ENCODE assay signal across 9 cellular contexts in the genomic region with DNA sequence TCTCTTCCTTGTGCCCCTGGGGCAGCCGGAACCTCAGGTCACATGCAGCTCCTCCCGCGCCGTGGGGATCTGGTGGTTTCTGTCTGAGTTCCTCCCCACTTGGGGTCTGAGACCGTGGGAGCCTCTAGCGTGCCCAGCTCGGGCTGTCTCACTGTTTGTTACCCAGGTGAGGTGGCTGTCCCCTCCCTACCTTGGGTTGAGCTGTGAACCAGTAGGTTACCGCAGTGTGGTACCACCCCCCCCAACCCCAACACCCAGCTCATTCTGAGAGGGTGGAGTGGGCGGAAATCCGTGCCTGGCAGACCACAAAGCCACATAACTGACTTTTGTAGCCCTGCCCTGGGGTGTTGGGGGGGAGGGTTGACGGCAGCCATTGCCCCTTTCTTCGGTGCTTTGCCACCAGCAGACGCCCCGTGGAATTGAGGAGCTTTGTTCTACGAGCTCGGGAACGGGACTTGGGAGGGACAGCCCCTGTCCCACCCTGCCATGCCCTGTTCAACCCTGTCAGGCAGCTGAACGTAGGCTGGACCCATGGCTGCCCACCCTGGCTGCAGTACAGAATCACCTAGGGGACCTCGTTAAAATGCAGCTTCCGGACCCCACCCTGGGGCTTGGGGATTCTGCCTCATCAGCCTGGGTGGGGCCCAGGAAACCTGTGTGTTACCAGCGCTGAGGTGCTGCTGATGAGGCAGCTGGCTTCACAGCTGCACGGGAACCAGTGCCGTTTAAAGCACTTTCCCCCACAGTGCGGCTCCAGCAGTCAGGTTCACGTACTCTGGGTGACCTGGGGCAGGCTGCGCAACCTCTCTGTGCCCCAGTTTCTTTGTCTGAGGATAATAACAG. TPM values are rescaled to one million over a fixed set of nuclear protein-coding genes. Genes with fewer than 3 reads are reported as not detected.
DNase-seq lines count a peak whose midpoint lies in the region; ATAC-seq and TF ChIP-seq lines count a peak whose summit lies in the region.
"Had no signal": no experiment of that assay in that cellular context is flagged by ENCODE, and none has a peak within 500 bp of the region (broad histone marks: within the 10 kb centered on the region; RNA-seq: fewer than 3 reads in every experiment).

No MANE protein-coding gene starts in this region.

- 22 to 43% methylated on average over 26 of the region's 26 CpGs for WGBS in lung, 2 donors

- no peaks in the 10 kb centered on the region for H3K4me1 ChIP-seq in lung (ENCODE audit: control insufficient read depth in 2 of 2, insufficient read depth in 2 of 2, low read length in 2 of 2)

- H3K27me3 Mint-ChIP-seq in stimulated activated naive CD8-positive, alpha-beta T cell treated with anti-CD3 and anti-CD28 coated beads, Interleukin-15, amount 100 ng/mL, for 72 hours = peaks cover 52% of the 10 kb centered on the region
- H3K27me3 Mint-ChIP-seq in chondrocyte (ENCODE audit: low read depth) = no peaks in the 10 kb centered on the region

- peaks cover 29% of the 10 kb centered on the region for H3K4me1 Mint-ChIP-seq in stimulated activated naive CD8-positive, alpha-beta T cell treated with anti-CD3 and anti-CD28 coated beads, Interleukin-15, amount 100 ng/mL, for 72 hours
- peaks cover 8% of the 10 kb centered on the region for H3K4me1 Mint-ChIP-seq in chondrocyte (ENCODE audit: low read depth)

- H3K4me3 ChIP-seq in lung = no peak overlapping the region

- H3K27me3 ChIP-seq in lung (ENCODE audit: control insufficient read depth, insufficient read depth) = peaks cover 4% of the 10 kb centered on the region

- H3K9me3 Mint-ChIP-seq in stimulated activated naive CD8-positive, alpha-beta T cell treated with anti-CD3 and anti-CD28 coated beads, Interleukin-15, amount 100 ng/mL, for 72 hours = no peaks in the 10 kb centered on the region
- no peaks in the 10 kb centered on the region for H3K9me3 Mint-ChIP-seq in chondrocyte (ENCODE audit: low read depth)

- no peak overlapping the region for H3K27ac Mint-ChIP-seq in stimulated activated naive CD8-positive, alpha-beta T cell treated with anti-CD3 and anti-CD28 coated beads, Interleukin-15, amount 100 ng/mL, for 72 hours
- H3K27ac Mint-ChIP-seq in chondrocyte (ENCODE audit: unreplicated experiment) = no peak overlapping the region

- peak overlapping the region in 1 of 2 donors; percentile 64 for H3K4me3 Mint-ChIP-seq in stimulated activated naive CD8-positive, alpha-beta T cell treated with anti-CD3 and anti-CD28 coated beads, Interleukin-15, amount 100 ng/mL, for 72 hours
- no peak overlapping the region for H3K4me3 Mint-ChIP-seq in chondrocyte (ENCODE audit: unreplicated experiment)

- no peaks in the 10 kb centered on the region for H3K36me3 ChIP-seq in lung (ENCODE audit: control insufficient read depth in 2 of 2, insufficient read depth in 2 of 2, low read length in 2 of 2)

- no peak for TF ChIP-seq CTCF in lung (IDR thresholded peaks at IDR 0.05; ENCODE audit: control extremely low read depth, extremely low read depth)
- TF ChIP-seq CTCF in chondrocyte (IDR thresholded peaks at IDR 0.05) = no peak

- peak; percentile 72 for ATAC-seq in GM18867 (IDR thresholded peaks at IDR 0.05; ENCODE audit: unreplicated experiment)
- peak; percentile 72 for ATAC-seq in lung (ENCODE audit: insufficient read depth, low FRiP score)
- ATAC-seq in stimulated activated naive CD8-positive, alpha-beta T cell treated with anti-CD3 and anti-CD28 coated beads, Interleukin-15, amount 100 ng/mL, for 72 hours = peak; percentile 93
- ATAC-seq: HCT116 had no signal

- no peak overlapping the region for H3K27ac ChIP-seq in lung (ENCODE audit: low read depth in 1 of 2, low read length in 1 of 2)

- H3K36me3 Mint-ChIP-seq in chondrocyte (ENCODE audit: low read depth) = no peaks in the 10 kb centered on the region

- H3K9me3 ChIP-seq in lung (ENCODE audit: control insufficient read depth in 2 of 2, insufficient read depth in 1 of 2, low read length in 1 of 2) = peaks cover 0 to 2% of the 10 kb centered on the region in 2 donors

- DNase-seq in MV-4-11 (lab: John Stamatoyannopoulos, UW) (peak; percentile 77), activated T-cell treated with anti-CD3 and anti-CD28 coated beads for 24 hours (ENCODE audit: low read depth) (peak; percentile 80), lung (ENCODE audit: low spot score) (peak; percentile 44), dermis blood vessel endothelial cell (no peak), NCI-H1048 (lab: John Stamatoyannopoulos, UW) (no peak), chondrocyte (ENCODE audit: low spot score) (no peak)
- peak; percentile 83 to 91 for DNase-seq in stimulated activated naive CD8-positive, alpha-beta T cell treated with anti-CD3 and anti-CD28 coated beads, Interleukin-15, amount 100 ng/mL, for 72 hours

RNA-seq across cellular contexts. Expression of a gene that starts 18.5 kb away (rescaled TPM):
- 10 to 100 TPM in 1 of 2 donors, 1 to 10 TPM in 1; 5.5 to 16.7 TPM for total RNA-seq in lung
- 1 to 10 TPM; 5.3 to 6.4 TPM for polyA plus RNA-seq in lung
- 3.8 and 4.1 TPM in 2 replicates for total RNA-seq in dermis blood vessel endothelial cell
- total RNA-seq in chondrocyte = 3.3 to 5.5 TPM (median 3.4 TPM) in 3 replicates

Comparison
In these comparisons a context has a peak if more than half of its experiments do, and no peak if none do; other contexts are left out.
1. DNase-seq: peak in MV-4-11 (single experiment), activated T-cell treated with anti-CD3 and anti-CD28 coated beads for 24 hours (single experiment), lung (single experiment) and stimulated activated naive CD8-positive, alpha-beta T cell treated with anti-CD3 and anti-CD28 coated beads, Interleukin-15, amount 100 ng/mL, for 72 hours (2 of 2); none in dermis blood vessel endothelial cell (single experiment), NCI-H1048 (single experiment) and chondrocyte (single experiment).
2. Peak in every context shown above with its lines, with median percentiles within 50 percentile points of each other: ATAC-seq.